In genomic region chr6:15586528-15586927, GRCh38 we compare ENCODE assay signal across 1 cellular context.
TF ChIP-seq lines count a peak whose summit lies in the region.

No MANE protein-coding gene starts in this region.

TF ChIP-seq in GM12878, 131 proteins besides CTCF, POLR2A, EP300 and RAD21:
- peak; percentile 22; the same call in 1 of the 2 replicates for TF ChIP-seq BCL11A (IDR thresholded peaks at IDR 0.05; ENCODE audit: low read depth, low read length)
- TF ChIP-seq CHD1 (IDR thresholded peaks at IDR 0.05; ENCODE audit: low read depth, low read length), result no peak
- TF ChIP-seq CHD4 (IDR thresholded peaks at IDR 0.05), result no peak
- TF ChIP-seq MTA2 (IDR thresholded peaks at IDR 0.05; ENCODE audit: low read depth), result peak; percentile 65
- TF ChIP-seq IRF4 (IDR thresholded peaks at IDR 0.05; ENCODE audit: low read depth, low read length), result no peak
- TF ChIP-seq TARDBP (IDR thresholded peaks at IDR 0.05; ENCODE audit: borderline replicate concordance), result no peak
TF ChIP-seq in GM12878: peak in this region for 2.
